7 cellular contexts compared by ENCODE assay signal in the genomic region with DNA sequence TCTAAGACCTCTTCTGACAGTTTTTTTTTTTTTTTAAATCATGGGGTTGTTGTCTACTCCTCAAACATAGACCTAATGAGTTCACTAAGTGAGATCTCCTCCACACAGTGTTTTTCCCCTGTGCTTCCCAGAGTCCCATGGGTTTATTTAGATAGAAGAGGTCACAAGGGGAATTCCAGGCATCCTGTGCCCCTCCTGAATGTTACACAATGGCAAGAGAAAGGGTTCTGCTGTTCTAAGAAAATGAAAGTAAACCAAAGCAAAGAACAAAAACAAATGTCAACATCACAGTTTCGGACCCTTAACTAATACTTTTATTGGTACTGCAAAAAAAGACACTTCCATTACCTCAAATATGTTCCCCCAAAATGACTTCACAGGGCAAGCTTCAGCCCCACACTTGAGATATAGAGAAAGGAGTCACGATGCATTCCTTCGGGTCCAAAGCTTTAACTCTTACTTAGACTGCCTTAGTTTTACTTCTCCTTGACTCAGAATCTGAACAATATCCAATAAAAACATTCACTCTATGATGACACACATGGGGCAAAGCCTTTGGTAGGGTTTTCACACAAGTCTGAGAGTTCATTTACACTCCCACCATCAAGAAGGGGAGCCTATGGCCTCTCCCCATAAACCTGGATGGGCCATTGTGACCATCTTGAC.
DNase-seq lines count a peak whose midpoint lies in the region; ATAC-seq and TF ChIP-seq lines count a peak whose summit lies in the region.
"Not testable (repeated sequence)": the region's sequence is repeated elsewhere in the genome, so short reads cannot be mapped to it uniquely, and the experiment has no call there.

No MANE protein-coding gene starts in this region.

- H4K20me1 ChIP-seq in KMS-11 (ENCODE audit: insufficient read depth) = not testable (repeated sequence)

- TF ChIP-seq CTCF in KMS-11 (conservative IDR thresholded peaks at IDR 0.05; ENCODE audit: low read depth, low read length); fibroblast of pulmonary artery (IDR thresholded peaks at IDR 0.05; ENCODE audit: low read length, missing control alignments): not testable (repeated sequence)

- H2AFZ ChIP-seq in KMS-11 (ENCODE audit: low read depth) = not testable (repeated sequence)

- H3K36me3 ChIP-seq in KMS-11 (ENCODE audit: insufficient read depth) = not testable (repeated sequence)

- H3K27ac ChIP-seq in KMS-11 = not testable (repeated sequence)

- H3K79me2 ChIP-seq in KMS-11 (ENCODE audit: insufficient read depth, low read depth) = not testable (repeated sequence)

- DNase-seq in ELR (ENCODE audit: low read depth) (peak; percentile 42), amniotic stem cell (lab: John Stamatoyannopoulos, UW) (peak; percentile 1), fibroblast of pulmonary artery (ENCODE audit: low read depth) (peak; percentile 68)
- not testable (repeated sequence) for DNase-seq in memory B cell (ENCODE audit: low spot score in 2 of 2)

- not testable (repeated sequence) for H3K4me3 ChIP-seq in KMS-11 (IDR thresholded peaks at IDR 0.05; ENCODE audit: insufficient read depth, low read depth, low read length)
- H3K4me3 ChIP-seq in fibroblast of pulmonary artery (replicated peaks; ENCODE audit: low read depth, low read length) = peak overlapping the region; percentile 5

- H3K4me3 Mint-ChIP-seq in memory B cell = not testable (repeated sequence)

- H3K27me3 Mint-ChIP-seq in memory B cell = not testable (repeated sequence)

- H3K9ac ChIP-seq in KMS-11 = not testable (repeated sequence)

- not testable (repeated sequence) for H3K36me3 Mint-ChIP-seq in memory B cell

- ATAC-seq in GM19397 (IDR thresholded peaks at IDR 0.05; ENCODE audit: unreplicated experiment) (peak; percentile 61), HG02623 (IDR thresholded peaks at IDR 0.05; ENCODE audit: unreplicated experiment) (peak; percentile 64), memory B cell (ENCODE audit: low read depth) (peak; percentile 38)

- H3K27ac Mint-ChIP-seq in memory B cell = not testable (repeated sequence)

- not testable (repeated sequence) for H3K4me1 Mint-ChIP-seq in memory B cell

- H3K4me2 ChIP-seq in KMS-11 = peak overlapping the region; percentile 41; the same call in 1 of the 2 replicates

- not testable (repeated sequence) for H3K9me3 Mint-ChIP-seq in memory B cell

- not testable (repeated sequence) for H3K4me1 ChIP-seq in KMS-11 (ENCODE audit: low read depth, poor library complexity, severe bottlenecking)

- H3K27me3 ChIP-seq in KMS-11 (ENCODE audit: insufficient read depth, low read depth) = not testable (repeated sequence)
